ENCODE assay signal across 8 cellular contexts in genomic region chr7:157336383-157337315, GRCh38. TPM values are rescaled to one million over a fixed set of nuclear protein-coding genes. Genes with fewer than 3 reads are reported as not detected.
DNase-seq lines count a peak whose midpoint lies in the region; ATAC-seq and TF ChIP-seq lines count a peak whose summit lies in the region.

TSS of gene DNAJB6 (plus strand) at chr7:157337004. CDS start at chr7:157358573, 21,569 bp downstream.

- H3K36me3 Mint-ChIP-seq in activated T-cell treated with anti-CD3 and anti-CD28 coated beads, Interleukin-2, amount 50 U/mL, for 24 hours (ENCODE audit: low read depth): peaks cover 41% of the 10 kb centered on the region

- POLR2A ChIA-PET in PC-3 (lab: Charles Lee; ENCODE audit: unreplicated experiment): interaction anchor here (0.6 kb wide), 1 partner anchor 18 kb away, joined by 5 read pairs; no protein-coding TSS in a partner anchor

- H3K36me3 ChIP-seq in PC-3 (ENCODE audit: low read depth, low read length) (peaks cover 9% of the 10 kb centered on the region; the same call in 1 of the 2 replicates), mucosa of rectum (ENCODE audit: control insufficient read depth in 2 of 2, insufficient read depth in 2 of 2, low read length in 2 of 2) (no peaks in the 10 kb centered on the region)

- peak; percentile 80 for TF ChIP-seq POLR2A in erythroblast (IDR thresholded peaks at IDR 0.05; ENCODE audit: low read length)

- no peaks in the 10 kb centered on the region for H3K9me3 Mint-ChIP-seq in activated T-cell treated with anti-CD3 and anti-CD28 coated beads, Interleukin-2, amount 50 U/mL, for 24 hours

- H3K27ac Mint-ChIP-seq in activated T-cell treated with anti-CD3 and anti-CD28 coated beads, Interleukin-2, amount 50 U/mL, for 24 hours: peak within 1 kb of the TSS; percentile 98

- H4K20me1 ChIP-seq in PC-3 (ENCODE audit: low read length): peaks cover 35% of the 10 kb centered on the region

- peak within 1 kb of the TSS; percentile 75 for H3K27ac ChIP-seq in PC-3 (ENCODE audit: low read length)
- H3K27ac ChIP-seq in mucosa of rectum (ENCODE audit: low read depth in 2 of 2, low read length in 2 of 2): peak within 1 kb of the TSS; percentile 95

- peaks cover 40% of the 10 kb centered on the region for H3K4me1 Mint-ChIP-seq in activated T-cell treated with anti-CD3 and anti-CD28 coated beads, Interleukin-2, amount 50 U/mL, for 24 hours (ENCODE audit: low read depth)

- peak within 1 kb of the TSS; percentile 91 for H3K9ac ChIP-seq in PC-3 (ENCODE audit: low read length)
- H3K9ac ChIP-seq in mucosa of rectum (ENCODE audit: low read depth in 1 of 2, low read length in 2 of 2): peak within 1 kb of the TSS; percentile 69 to 88

- H3K4me2 ChIP-seq in PC-3 (ENCODE audit: low read length): peak within 1 kb of the TSS; percentile 89

- H3K27me3 Mint-ChIP-seq in activated T-cell treated with anti-CD3 and anti-CD28 coated beads, Interleukin-2, amount 50 U/mL, for 24 hours: no peaks in the 10 kb centered on the region

- H3K27me3 ChIP-seq in PC-3 (ENCODE audit: low read length) (no peaks in the 10 kb centered on the region), mucosa of rectum (ENCODE audit: control insufficient read depth in 2 of 2, insufficient read depth in 2 of 2, low read length in 2 of 2) (no peaks in the 10 kb centered on the region)

- peaks cover 48% of the 10 kb centered on the region for H3K79me2 ChIP-seq in PC-3 (ENCODE audit: low read length)

- H3K4me3 ChIP-seq in Jurkat, Clone E6-1 (ENCODE audit: low read length): peak within 1 kb of the TSS; percentile 90
- H3K4me3 ChIP-seq in PC-3 (ENCODE audit: low read length) (peak within 1 kb of the TSS; percentile 88), mucosa of rectum (ENCODE audit: low read length in 2 of 2) (peak within 1 kb of the TSS; percentile 78 to 80)

- H2AFZ ChIP-seq in PC-3 (ENCODE audit: low read length): peak within 1 kb of the TSS; percentile 88

- H3K9me3 ChIP-seq in PC-3 (ENCODE audit: low read length) (no peaks in the 10 kb centered on the region), mucosa of rectum (ENCODE audit: control insufficient read depth in 2 of 2, low read length in 2 of 2) (no peaks in the 10 kb centered on the region)

- ATAC-seq in GM21619 (IDR thresholded peaks at IDR 0.05; ENCODE audit: unreplicated experiment): peak; percentile 70
- ATAC-seq in PC-3: peak; percentile 56

- H3K4me3 Mint-ChIP-seq in activated T-cell treated with anti-CD3 and anti-CD28 coated beads, Interleukin-2, amount 50 U/mL, for 24 hours: peak within 1 kb of the TSS; percentile 95

- peaks cover 14% of the 10 kb centered on the region; the same call in 1 of the 2 replicates for H3K4me1 ChIP-seq in PC-3 (ENCODE audit: insufficient read depth, low read length)
- H3K4me1 ChIP-seq in mucosa of rectum (ENCODE audit: control insufficient read depth in 2 of 2, insufficient read depth in 2 of 2, low read length in 2 of 2): peaks cover 15 to 17% of the 10 kb centered on the region in 2 donors

- no TSS peak for BruUV-seq in PC-3 (replicated peaks; lab: Mats Ljungman, UMichigan)

- DNase-seq in DMS153 treated with DMSO at 0.1 percent for 48 hours (lab: John Stamatoyannopoulos, UW; ENCODE audit: unreplicated experiment): peak; percentile 91
- DNase-seq in Jurkat, Clone E6-1 (ENCODE audit: low read depth, low spot score): peak; percentile 84
- DNase-seq in PC-3: peak; percentile 91
- DNase-seq in activated T-cell treated with anti-CD3 and anti-CD28 coated beads, Interleukin-2, amount 50 U/mL, for 24 hours: peak; percentile 97
- peak; percentile 95 to 97 for DNase-seq in erythroblast (lab: John Stamatoyannopoulos, UW)
- DNase-seq in stimulated activated CD8-positive, alpha-beta memory T cell treated with anti-CD3 and anti-CD28 coated beads, Interleukin-4, amount 100 ng/mL, for 4 hours (ENCODE audit: low read depth in 2 of 2, low spot score in 1 of 2): peak; percentile 88 to 92

- CTCF ChIA-PET in PC-3 (lab: Charles Lee): no interaction called here

- H3F3A ChIP-seq in PC-3 (ENCODE audit: low read length, unreplicated experiment): no peaks in the 10 kb centered on the region

- no peaks in the 10 kb centered on the region for H3K9me2 ChIP-seq in PC-3 (replicated peaks; ENCODE audit: low read length)

- intact Hi-C loops in PC-3 (cut with micrococcal nuclease): loop anchor here (5.0 kb wide), 1 partner anchor 34 kb away; no protein-coding TSS in a partner anchor

- TF ChIP-seq CTCF in PC-3 (conservative IDR thresholded peaks at IDR 0.05; ENCODE audit: low read depth, low read length): no peak

RNA-seq across cellular contexts. Expression of gene DNAJB6, which starts in this region (rescaled TPM):
- polyA plus RNA-seq in Jurkat, Clone E6-1 (2012; ENCODE audit: insufficient read depth, insufficient read length): 109 TPM
- total RNA-seq in PC-3 (2014; rRNA removed): 119 and 151 TPM in 2 replicates

Comparison
In these comparisons a context has a peak if more than half of its experiments do, and no peak if none do; other contexts are left out.
1. Peak in every context shown above with its lines: DNase-seq, ATAC-seq, H3K4me3 ChIP-seq and H3K27ac ChIP-seq.